1 cellular context compared by ENCODE assay signal in genomic region chr16:87379312-87379752, GRCh38.
TF ChIP-seq lines count a peak whose summit lies in the region.
"Not testable (repeated sequence)": the region's sequence is repeated elsewhere in the genome, so short reads cannot be mapped to it uniquely, and the experiment has no call there.

No MANE protein-coding gene starts in this region.

TF ChIP-seq in HepG2, 621 proteins besides CTCF, POLR2A, EP300 and RAD21 (continued from another document):
- TF ChIP-seq MAX (IDR thresholded peaks at IDR 0.05) (peak; percentile 54; the same call in 1 of the 2 replicates), SOX6 (CRISPR knock-in tag; IDR thresholded peaks at IDR 0.05) (peak; percentile 96), ARNT2 (CRISPR knock-in tag; IDR thresholded peaks at IDR 0.05; ENCODE audit: low read depth) (0 out of 2 replicates have a peak, but pooled peaks have one; percentile 25), ZSCAN12 (CRISPR knock-in tag; IDR thresholded peaks at IDR 0.05) (0 out of 2 replicates have a peak, but pooled peaks have one; percentile 67), HHEX (CRISPR knock-in tag; IDR thresholded peaks at IDR 0.05) (peak; percentile 57), CCDC6 (CRISPR knock-in tag; IDR thresholded peaks at IDR 0.05) (0 out of 2 replicates have a peak, but pooled peaks have one; percentile 24), ZNF589 (CRISPR knock-in tag; conservative IDR thresholded peaks at IDR 0.05) (0 out of 2 replicates have a peak, but pooled peaks have one; percentile 53), ZSCAN31 (CRISPR knock-in tag; IDR thresholded peaks at IDR 0.05; ENCODE audit: low read depth) (peak; percentile 16; the same call in 1 of the 2 replicates), MEIS2 (CRISPR knock-in tag; IDR thresholded peaks at IDR 0.05) (peak; percentile 58), MED13 (CRISPR knock-in tag; IDR thresholded peaks at IDR 0.05) (0 out of 2 replicates have a peak, but pooled peaks have one; percentile 40), WIZ (CRISPR knock-in tag; IDR thresholded peaks at IDR 0.05) (0 out of 2 replicates have a peak, but pooled peaks have one; percentile 46)
- TF ChIP-seq SOX6 (IDR thresholded peaks at IDR 0.05): not testable (repeated sequence)
